In the genomic region with DNA sequence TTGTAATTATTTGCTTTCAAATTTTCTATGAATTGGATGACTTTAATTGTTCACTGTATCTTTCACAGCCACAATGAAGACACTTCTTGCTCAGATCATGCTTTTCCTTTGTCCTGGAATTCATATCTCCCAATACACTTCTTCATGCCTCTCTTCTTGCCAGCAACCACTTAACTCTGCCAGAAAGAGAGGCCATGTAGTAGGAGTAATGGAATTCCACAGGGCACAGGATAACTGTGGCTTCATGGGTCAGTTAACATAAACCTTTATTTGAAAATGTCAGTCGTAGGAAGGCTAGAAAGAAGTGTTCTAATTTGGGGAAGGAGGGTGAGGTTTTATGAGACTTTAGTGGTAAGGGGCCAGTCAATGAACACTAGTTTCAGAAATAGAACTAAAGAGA, we compare ENCODE assay signal across 27 cellular contexts.
A peak's percentile ranks its signal among the peaks of the same experiment; 100 is the strongest.
DNase-seq lines count a peak whose midpoint lies in the region; TF ChIP-seq lines count a peak whose summit lies in the region.
"Had no signal": no experiment of that assay in that cellular context is flagged by ENCODE, and none has a peak within 500 bp of the region (broad histone marks: within the 10 kb centered on the region; RNA-seq: fewer than 3 reads in every experiment).

No MANE protein-coding gene starts in this region.

- CTCF ChIA-PET in MCF 10A (lab: Yijun Ruan, JAX) = interaction anchor here (0.6 to 0.7 kb wide), 2 partner anchors 429 to 488 kb away, joined by 3 to 4 read pairs; no protein-coding TSS in a partner anchor

- TF ChIP-seq CTCF in chondrocyte (IDR thresholded peaks at IDR 0.05) (no peak), MCF 10A (IDR thresholded peaks at IDR 0.05; ENCODE audit: unreplicated experiment) (no peak)

- intact Hi-C loops in MCF 10A (cut with micrococcal nuclease) = loop anchor here (5.0 kb wide), 2 partner anchors 545 to 585 kb away; partner anchors contain the start of gene VCAN

- DNase-seq in ACHN (peak; percentile 75), M059J (ENCODE audit: low read depth) (peak; percentile 40), chondrocyte (ENCODE audit: low spot score) (no peak), left kidney (ENCODE audit: low read depth, low spot score) (peak; percentile 34), MCF 10A (ENCODE audit: unreplicated experiment) (no peak), NCI-H2171 (lab: John Stamatoyannopoulos, UW) (no peak), NCI-H1694 treated with DMSO at 0.1 percent for 48 hours (lab: John Stamatoyannopoulos, UW) (no peak)
- no peak for DNase-seq in stimulated activated CD4-positive, alpha-beta T cell treated with anti-CD3 and anti-CD28 coated beads, Interleukin-1b, Interleukin-23, amount 100 ng/mL, for 48 hours
- DNase-seq: activated CD4-positive, alpha-beta T cell treated with anti-CD3 and anti-CD28 coated beads, Interleukin-2, amount 50 U/mL, for 4 hours; activated CD4-positive, CD25-positive, alpha-beta regulatory T cell; activated CD8-positive, alpha-beta memory T cell treated with anti-CD3 and anti-CD28 coated beads, Interleukin-2, amount 50 U/mL, for 4 hours; activated naive CD4-positive, alpha-beta T cell treated with anti-CD3 and anti-CD28 coated beads, Interleukin-2, amount 50 U/mL, for 16 hours; COR-L47; DND-41; effector memory CD8-positive, alpha-beta T cell; islet precursor cell; Kasumi-1; NCI-H1092; NCI-H2029; NCI-H226; NCI-H774; OCI-M1; SHP77 treated with DMSO at 0.1 percent for 48 hours; substantia nigra; T1000; upper lobe of left lung had no signal

- H3K27ac Mint-ChIP-seq in chondrocyte (ENCODE audit: unreplicated experiment) (peak overlapping the region; percentile 29), MCF 10A (ENCODE audit: low read depth, unreplicated experiment) (no peak overlapping the region)
- H3K27ac Mint-ChIP-seq: effector memory CD8-positive, alpha-beta T cell; progenitor cell of endocrine pancreas had no signal

- POLR2A ChIA-PET in MCF 10A (lab: Yijun Ruan, JAX) = no interaction called here

- H3K4me1 Mint-ChIP-seq in chondrocyte (ENCODE audit: low read depth) (peaks cover 34% of the 10 kb centered on the region), MCF 10A (ENCODE audit: insufficient read depth, unreplicated experiment) (no peaks in the 10 kb centered on the region)

- no TSS peak for BruUV-seq in MCF 10A (replicated peaks; lab: Mats Ljungman, UMichigan)

- H3K27me3 Mint-ChIP-seq in chondrocyte (ENCODE audit: low read depth) (no peaks in the 10 kb centered on the region), MCF 10A (ENCODE audit: insufficient read depth, unreplicated experiment) (no peaks in the 10 kb centered on the region)
- H3K27me3 Mint-ChIP-seq: effector memory CD8-positive, alpha-beta T cell; progenitor cell of endocrine pancreas had no signal

- peaks cover 2% of the 10 kb centered on the region for H3K36me3 Mint-ChIP-seq in chondrocyte (ENCODE audit: low read depth)
- H3K36me3 Mint-ChIP-seq in MCF 10A (ENCODE audit: insufficient read depth, unreplicated experiment) = no peaks in the 10 kb centered on the region

- in situ Hi-C loops in ACHN (cut with HindIII; ENCODE audit: low pct_ligation_motif_present, low pct_unique_long_range_greater_than_20kb, low sequenced_read_pairs) = no loop called here

- H3K9me3 Mint-ChIP-seq in chondrocyte (ENCODE audit: low read depth) (peaks cover 10% of the 10 kb centered on the region), MCF 10A (ENCODE audit: unreplicated experiment) (peaks cover 7% of the 10 kb centered on the region)

- H3K4me3 Mint-ChIP-seq in chondrocyte (ENCODE audit: unreplicated experiment) (no peak overlapping the region), MCF 10A (ENCODE audit: unreplicated experiment) (no peak overlapping the region)
- H3K4me3 Mint-ChIP-seq: effector memory CD8-positive, alpha-beta T cell had no signal

Comparison
In these comparisons a context has a peak if more than half of its experiments do, and no peak if none do; other contexts are left out.
1. DNase-seq: peak in ACHN (single experiment), M059J (single experiment) and left kidney (single experiment); none in chondrocyte (single experiment), MCF 10A (single experiment), NCI-H2171 (single experiment), NCI-H1694 treated with DMSO at 0.1 percent for 48 hours (single experiment) and stimulated activated CD4-positive, alpha-beta T cell treated with anti-CD3 and anti-CD28 coated beads, Interleukin-1b, Interleukin-23, amount 100 ng/mL, for 48 hours (single experiment).